Comparison of ENCODE assay signal across 8 cellular contexts in genomic region chr22:39343259-39344045, GRCh38. TPM values are rescaled to one million over a fixed set of nuclear protein-coding genes. Genes with fewer than 3 reads are reported as not detected.
DNase-seq lines count a peak whose midpoint lies in the region; ATAC-seq and TF ChIP-seq lines count a peak whose summit lies in the region.

No MANE protein-coding gene starts in this region.

- no peaks in the 10 kb centered on the region for H3K4me1 ChIP-seq in smooth muscle cell (ENCODE audit: low read depth)

- H3K9me3 ChIP-seq in MG63: no peaks in the 10 kb centered on the region
- H3K9me3 ChIP-seq in smooth muscle cell (replicated peaks; ENCODE audit: low read depth): no peaks in the 10 kb centered on the region

- H3K36me3 ChIP-seq in MG63 (no peaks in the 10 kb centered on the region), smooth muscle cell (ENCODE audit: low read depth) (no peaks in the 10 kb centered on the region)

- no peak overlapping the region for H3K4me2 ChIP-seq in smooth muscle cell

- no peak for ATAC-seq in HG03439 (IDR thresholded peaks at IDR 0.05; ENCODE audit: unreplicated experiment)
- ATAC-seq in HG03354 (IDR thresholded peaks at IDR 0.05; ENCODE audit: poor library complexity, severe bottlenecking, unreplicated experiment): no peak

- peak; percentile 70 for DNase-seq in EH (ENCODE audit: low read depth)
- DNase-seq in MG63: peak; percentile 58
- peak; percentile 25 for DNase-seq in T follicular helper cell (ENCODE audit: low read depth)
- peak; percentile 79 for DNase-seq in astrocyte of the hippocampus (ENCODE audit: low read depth, low spot score)
- DNase-seq in hippocampal formation (lab: John Stamatoyannopoulos, UW): peak; percentile 63
- DNase-seq in smooth muscle cell (lab: John Stamatoyannopoulos, UW; ENCODE audit: unreplicated experiment): no peak

- no peaks in the 10 kb centered on the region for H4K20me1 ChIP-seq in smooth muscle cell (ENCODE audit: low read depth)

- H3K27me3 ChIP-seq in MG63 (no peaks in the 10 kb centered on the region), smooth muscle cell (ENCODE audit: low read depth) (no peaks in the 10 kb centered on the region)

- TF ChIP-seq CTCF in smooth muscle cell (IDR thresholded peaks at IDR 0.05; ENCODE audit: borderline replicate concordance, insufficient read depth, poor library complexity, severe bottlenecking): peak; percentile 60

- no peak overlapping the region for H2AFZ ChIP-seq in smooth muscle cell (ENCODE audit: low read depth)

- no peak overlapping the region for H3K4me3 ChIP-seq in MG63
- no peak overlapping the region for H3K4me3 ChIP-seq in smooth muscle cell

- no peaks in the 10 kb centered on the region for H3K79me2 ChIP-seq in smooth muscle cell (ENCODE audit: low read depth)

- H3K27ac ChIP-seq in smooth muscle cell (ENCODE audit: low read depth): no peak overlapping the region

- no peaks in the 10 kb centered on the region for H3F3A ChIP-seq in smooth muscle cell (ENCODE audit: low read depth)

- H3K9ac ChIP-seq in smooth muscle cell (ENCODE audit: low read depth): no peak overlapping the region

- WGBS in smooth muscle cell (ENCODE audit: low lambda C conversion rate): 40% methylated on average over 15 of the region's 15 CpGs

RNA-seq across cellular contexts. Expression of gene SYNGR1, which starts 6.3 kb away (rescaled TPM):
- 32.3 and 58.3 TPM in 2 replicates for total RNA-seq in MG63 (2014; rRNA removed; shearing (Covaris generic); ENCODE audit: low replicate concordance)
- total RNA-seq in smooth muscle cell: 12.0 and 26.7 TPM in 2 replicates
- 55.7 and 58.0 TPM in 2 replicates for polyA plus RNA-seq in smooth muscle cell

RNA-seq across cellular contexts. Expression of gene RPL3, which starts 24.0 kb away (rescaled TPM):
- total RNA-seq in MG63 (2014; rRNA removed; shearing (Covaris generic); ENCODE audit: low replicate concordance): 2,271 and 3,763 TPM in 2 replicates
- 1,022 and 1,136 TPM in 2 replicates for total RNA-seq in smooth muscle cell
- 717 and 749 TPM in 2 replicates for polyA plus RNA-seq in smooth muscle cell

RNA-seq across cellular contexts. Expression of gene TAB1, which starts 56.1 kb away (rescaled TPM):
- 24.1 and 32.9 TPM in 2 replicates for total RNA-seq in MG63 (2014; rRNA removed; shearing (Covaris generic); ENCODE audit: low replicate concordance)
- total RNA-seq in smooth muscle cell: 12.9 and 14.8 TPM in 2 replicates
- 11.1 and 13.6 TPM in 2 replicates for polyA plus RNA-seq in smooth muscle cell
